In genomic region chr10:33478675-33479125, GRCh38 we compare ENCODE assay signal across 13 cellular contexts.
"Had no signal": no experiment of that assay in that cellular context is flagged by ENCODE, and none has a peak within 500 bp of the region (broad histone marks: within the 10 kb centered on the region; RNA-seq: fewer than 3 reads in every experiment).

No MANE protein-coding gene starts in this region.

- DNase-seq: activated CD4-positive, alpha-beta T cell treated with anti-CD3 and anti-CD28 coated beads for 48 hours; activated CD8-positive, alpha-beta T cell treated with anti-CD3 and anti-CD28 coated beads, Interleukin-2, amount 10 ng/mL, durations not matched to agents 7 days and 5 days; activated naive CD4-positive, alpha-beta T cell treated with anti-CD3 and anti-CD28 coated beads for 36 hours; dorsolateral prefrontal cortex; left cardiac atrium; midbrain; naive thymus-derived CD4-positive, alpha-beta T cell; stimulated activated CD4-positive, alpha-beta T cell treated with anti-CD3 and anti-CD28 coated beads, Interleukin-4, amount 100 ng/mL, for 4 hours; stomach had no signal

- H3K9me3 Mint-ChIP-seq: activated naive CD4-positive, alpha-beta T cell treated with anti-CD3 and anti-CD28 coated beads for 36 hours had no signal

- H3K9me3 ChIP-seq: neutrophil, stomach, thoracic aorta had no signal

- H3K36me3 ChIP-seq: neutrophil, stomach, thoracic aorta had no signal

- ATAC-seq: activated CD8-positive, alpha-beta T cell treated with anti-CD3 and anti-CD28 coated beads, Interleukin-2, amount 10 ng/mL, durations not matched to agents 7 days and 5 days; esophagus mucosa; left cardiac atrium; naive thymus-derived CD4-positive, alpha-beta T cell had no signal

- H3K27ac ChIP-seq: dorsolateral prefrontal cortex, neutrophil, stomach, thoracic aorta had no signal

- H3K4me3 Mint-ChIP-seq: activated CD8-positive, alpha-beta T cell treated with anti-CD3 and anti-CD28 coated beads, Interleukin-2, amount 10 ng/mL, durations not matched to agents 7 days and 5 days; activated naive CD4-positive, alpha-beta T cell treated with anti-CD3 and anti-CD28 coated beads for 36 hours; naive thymus-derived CD4-positive, alpha-beta T cell had no signal

- H3K36me3 Mint-ChIP-seq: naive thymus-derived CD4-positive, alpha-beta T cell had no signal

- H3K27me3 ChIP-seq: neutrophil, stomach had no signal

- H3K4me1 ChIP-seq: stomach had no signal

- H3K4me3 ChIP-seq: dorsolateral prefrontal cortex, lung, stomach, thoracic aorta had no signal

- H3K4me1 Mint-ChIP-seq: naive thymus-derived CD4-positive, alpha-beta T cell had no signal

- H3K27ac Mint-ChIP-seq: activated CD8-positive, alpha-beta T cell treated with anti-CD3 and anti-CD28 coated beads, Interleukin-2, amount 10 ng/mL, durations not matched to agents 7 days and 5 days; activated naive CD4-positive, alpha-beta T cell treated with anti-CD3 and anti-CD28 coated beads for 36 hours; naive thymus-derived CD4-positive, alpha-beta T cell had no signal
